In genomic region chr18:61543518-61543917, GRCh38 we compare ENCODE assay signal across 23 cellular contexts.
DNase-seq lines count a peak whose midpoint lies in the region; ATAC-seq, FAIRE-seq and TF ChIP-seq lines count a peak whose summit lies in the region.
"Had no signal": no experiment of that assay in that cellular context is flagged by ENCODE, and none has a peak within 500 bp of the region (broad histone marks: within the 10 kb centered on the region; RNA-seq: fewer than 3 reads in every experiment).

No MANE protein-coding gene starts in this region.

- H3K27me3 ChIP-seq in right cardiac atrium (ENCODE audit: control insufficient read depth, insufficient read depth) (no peaks in the 10 kb centered on the region), heart right ventricle (no peaks in the 10 kb centered on the region)
- H3K27me3 ChIP-seq: BE2C; BLaER1 treated with 17β-estradiol and CSF1 and Interleukin-3, amounts not matched to agents 10 nM and 100 nM had no signal

- TF ChIP-seq CTCF in D721Med (IDR thresholded peaks at IDR 0.05; ENCODE audit: insufficient read depth, missing control alignments) (no peak), heart right ventricle (IDR thresholded peaks at IDR 0.05) (no peak)

- FAIRE-seq in D721Med (lab: Jason Lieb, UNC) = peak; percentile 46
- FAIRE-seq: A549, G401.6, GM12892, H54 had no signal

- intact Hi-C loops in Right ventricle myocardium superior (cut with DNase I) = loop anchor here (10.0 kb wide), 1 partner anchor 361 kb away; no protein-coding TSS in a partner anchor
- intact Hi-C loops in right cardiac atrium (cut with DNase I) = loop anchor here in 1 of 4 donors (10.0 kb wide), 1 partner anchor 591 kb away; no protein-coding TSS in a partner anchor
- intact Hi-C loops in heart right ventricle (cut with DNase I) = loop anchor here in 1 of 10 donors (10.0 kb wide), 1 partner anchor 591 kb away; no protein-coding TSS in a partner anchor
- intact Hi-C loops in left ventricle myocardium superior (cut with micrococcal nuclease) = no loop called here

- peak; percentile 81 for ATAC-seq in Right ventricle myocardium superior (ENCODE audit: poor library complexity)
- ATAC-seq in right cardiac atrium = no peak
- peak; percentile 32 to 89 (median 82) for ATAC-seq in heart right ventricle
- peak; percentile 90 for ATAC-seq in left ventricle myocardium superior
- ATAC-seq: A549 had no signal

- H3K27ac ChIP-seq in right cardiac atrium (ENCODE audit: low read length) (no peak overlapping the region), heart right ventricle (peak overlapping the region in 5 of 10 donors; percentile 19 to 63 (median 32))
- H3K27ac ChIP-seq: A549; BLaER1 treated with 17β-estradiol and CSF1 and Interleukin-3, amounts not matched to agents 10 nM and 100 nM had no signal

- DNase-seq in Right ventricle myocardium superior (no peak), right cardiac atrium (no peak), D721Med (ENCODE audit: insufficient read length, low spot score) (no peak), heart right ventricle (no peak), left ventricle myocardium superior (no peak), NAMALWA (ENCODE audit: low spot score) (no peak), DMS 273 treated with DMSO at 0.1 percent for 48 hours (lab: John Stamatoyannopoulos, UW) (no peak)
- DNase-seq: 8988T; ACHN; AML-193; CD4-positive, alpha-beta T cell; CD8-positive, alpha-beta memory T cell; DMS153; DND-41; GOT3; HFFc6 had no signal

- no peak overlapping the region for H3K4me3 ChIP-seq in right cardiac atrium (ENCODE audit: low read length)
- no peak overlapping the region for H3K4me3 ChIP-seq in heart right ventricle
- H3K4me3 ChIP-seq: A549; BLaER1 treated with 17β-estradiol and CSF1 and Interleukin-3, amounts not matched to agents 10 nM and 100 nM; HAP-1 had no signal

- H3K9me3 ChIP-seq in right cardiac atrium (ENCODE audit: control insufficient read depth, low read length) (no peaks in the 10 kb centered on the region), heart right ventricle (no peaks in the 10 kb centered on the region)
- H3K9me3 ChIP-seq: A549; BE2C; BLaER1 treated with 17β-estradiol and CSF1 and Interleukin-3, amounts not matched to agents 10 nM and 100 nM; HAP-1 had no signal

- 21% methylated on average over 1 of the region's 1 CpG for WGBS in right cardiac atrium
- 16 to 27% methylated on average over 1 of the region's 1 CpG for WGBS in heart right ventricle, 2 donors

- H3K4me1 ChIP-seq in right cardiac atrium (ENCODE audit: control insufficient read depth, insufficient read depth, low read length) (no peaks in the 10 kb centered on the region), heart right ventricle (peaks cover 0 to 31% (median 10%) of the 10 kb centered on the region in 9 donors)
- H3K4me1 ChIP-seq: A549, BE2C, HAP-1 had no signal

- no peaks in the 10 kb centered on the region for H3K36me3 ChIP-seq in heart right ventricle
- H3K36me3 ChIP-seq: BE2C; BLaER1 treated with 17β-estradiol and CSF1 and Interleukin-3, amounts not matched to agents 10 nM and 100 nM; HAP-1 had no signal

Comparison
In these comparisons a context has a peak if more than half of its experiments do, and no peak if none do; other contexts are left out.
1. ATAC-seq: peak in Right ventricle myocardium superior (single experiment), heart right ventricle (8 of 8) and left ventricle myocardium superior (single experiment); none in right cardiac atrium (0 of 2).